15 cellular contexts compared by ENCODE assay signal in the genomic region with DNA sequence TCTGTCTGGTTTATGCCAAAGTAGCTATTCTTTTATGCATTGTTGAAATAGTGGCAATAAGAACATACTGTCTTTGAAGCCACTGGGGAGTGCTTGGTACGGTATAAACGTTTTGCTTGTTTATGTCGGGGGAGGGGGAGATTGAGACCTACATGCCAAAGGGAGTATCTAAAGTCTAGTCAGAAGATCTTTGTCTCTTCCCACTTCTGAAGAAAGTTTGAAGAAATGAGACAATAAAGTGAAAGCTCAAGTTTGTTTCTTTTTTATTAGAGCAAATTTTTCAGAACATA. TPM values are rescaled to one million over a fixed set of nuclear protein-coding genes. Genes with fewer than 3 reads are reported as not detected.
DNase-seq lines count a peak whose midpoint lies in the region; ATAC-seq and TF ChIP-seq lines count a peak whose summit lies in the region.
"Had no signal": no experiment of that assay in that cellular context is flagged by ENCODE, and none has a peak within 500 bp of the region (broad histone marks: within the 10 kb centered on the region; RNA-seq: fewer than 3 reads in every experiment).

No MANE protein-coding gene starts in this region.

- CTCF ChIA-PET in activated CD8-positive, alpha-beta T cell treated with anti-CD3 and anti-CD28 coated beads, Interleukin-2, amount 10 ng/mL, durations not matched to agents 7 days and 5 days (lab: Charles Lee), result interaction anchor here (0.8 to 1.3 kb wide), 4 partner anchors 29 to 103 kb away, joined by 3 to 4 read pairs (median 3); a partner anchor contains a TSS
- CTCF ChIA-PET in OCI-LY7 (lab: Charles Lee; ENCODE audit: unreplicated experiment), result no interaction called here

- no peak for DNase-seq in activated T-cell treated with anti-CD3 and anti-CD28 coated beads, Interleukin-2, amount 50 U/mL, for 24 hours
- DNase-seq in activated T-cell treated with anti-CD3 and anti-CD28 coated beads, Interleukin-2, amount 50 U/mL, for 4 hours, result no peak
- DNase-seq in activated CD8-positive, alpha-beta T cell treated with anti-CD3 and anti-CD28 coated beads, Interleukin-2, amount 10 ng/mL, durations not matched to agents 7 days and 5 days, result no peak
- DNase-seq in spleen (no peak), OCI-LY7 (ENCODE audit: low spot score) (no peak), DMS 273 treated with DMSO at 0.1 percent for 48 hours (lab: John Stamatoyannopoulos, UW) (no peak), H4 (ENCODE audit: low spot score) (no peak)
- DNase-seq: activated T-cell treated with anti-CD3 and anti-CD28 coated beads for 4 hours, cortex of kidney, EL, psoas muscle, T-helper 9 cell, thyroid gland had no signal

- no peak overlapping the region for H2AFZ ChIP-seq in OCI-LY7 (ENCODE audit: low read length)

- H3K4me1 ChIP-seq in iPS-18a (ENCODE audit: control insufficient read depth, low read depth, low read length) (peaks cover 54% of the 10 kb centered on the region), spleen (peaks cover 19 to 63% (median 55%) of the 10 kb centered on the region in 6 donors), OCI-LY7 (ENCODE audit: insufficient read depth, low read length, poor library complexity, severe bottlenecking) (peaks cover 15% of the 10 kb centered on the region)

- H3K9me3 ChIP-seq in iPS-18a (ENCODE audit: control insufficient read depth, low read depth, low read length) (no peaks in the 10 kb centered on the region), spleen (no peaks in the 10 kb centered on the region), OCI-LY7 (ENCODE audit: low read length) (no peaks in the 10 kb centered on the region)
- H3K9me3 ChIP-seq: psoas muscle, thyroid gland had no signal

- ATAC-seq in activated T-cell treated with anti-CD3 and anti-CD28 coated beads, Interleukin-2, amount 50 U/mL, for 4 hours, result no peak
- no peak for ATAC-seq in activated CD8-positive, alpha-beta T cell treated with anti-CD3 and anti-CD28 coated beads, Interleukin-2, amount 10 ng/mL, durations not matched to agents 7 days and 5 days
- ATAC-seq: Panc1 had no signal

- TF ChIP-seq CTCF in spleen (IDR thresholded peaks at IDR 0.05 in 8 of 11, conservative IDR thresholded peaks at IDR 0.05 in 3 of 11), result no peak
- TF ChIP-seq CTCF in OCI-LY7 (conservative IDR thresholded peaks at IDR 0.05; ENCODE audit: low read length), result no peak

- H3K27ac ChIP-seq in iPS-18a (ENCODE audit: low read length) (no peak overlapping the region), spleen (peak overlapping the region in 5 of 8 donors; percentile 14 to 77 (median 37)), OCI-LY7 (ENCODE audit: low read depth, low read length, poor library complexity, severe bottlenecking) (no peak overlapping the region)
- H3K27ac ChIP-seq: psoas muscle had no signal

- H3K27ac Mint-ChIP-seq in activated T-cell treated with anti-CD3 and anti-CD28 coated beads, Interleukin-2, amount 50 U/mL, for 24 hours, result peak overlapping the region; percentile 88
- H3K27ac Mint-ChIP-seq in activated CD8-positive, alpha-beta T cell treated with anti-CD3 and anti-CD28 coated beads, Interleukin-2, amount 10 ng/mL, durations not matched to agents 7 days and 5 days, result peak overlapping the region; percentile 79

- H3K36me3 Mint-ChIP-seq in activated T-cell treated with anti-CD3 and anti-CD28 coated beads, Interleukin-2, amount 50 U/mL, for 24 hours (ENCODE audit: low read depth), result peaks cover 98% of the 10 kb centered on the region
- H3K36me3 Mint-ChIP-seq in activated T-cell treated with anti-CD3 and anti-CD28 coated beads, Interleukin-2, amount 50 U/mL, for 4 hours (ENCODE audit: insufficient read depth), result peaks cover 43% of the 10 kb centered on the region
- H3K36me3 Mint-ChIP-seq in activated CD8-positive, alpha-beta T cell treated with anti-CD3 and anti-CD28 coated beads, Interleukin-2, amount 10 ng/mL, durations not matched to agents 7 days and 5 days (ENCODE audit: low read depth), result peaks cover 73% of the 10 kb centered on the region

- H3K4me3 ChIP-seq in iPS-18a (ENCODE audit: low read length) (peak overlapping the region; percentile 37), spleen (no peak overlapping the region), OCI-LY7 (ENCODE audit: low read depth, low read length, poor library complexity, severe bottlenecking) (no peak overlapping the region)
- H3K4me3 ChIP-seq: psoas muscle, thyroid gland had no signal

- peaks cover 91% of the 10 kb centered on the region for H3K36me3 ChIP-seq in iPS-18a (ENCODE audit: control insufficient read depth, low read depth, low read length)
- H3K36me3 ChIP-seq in spleen, result peaks cover 3 to 95% (median 51%) of the 10 kb centered on the region in 6 donors
- H3K36me3 ChIP-seq in OCI-LY7 (ENCODE audit: insufficient read depth, low read length), result peaks cover 99% of the 10 kb centered on the region

- H3K27me3 ChIP-seq in iPS-18a (ENCODE audit: control insufficient read depth, insufficient read depth, low read length) (no peaks in the 10 kb centered on the region), spleen (replicated peaks in 1 of 7) (no peaks in the 10 kb centered on the region)
- H3K27me3 ChIP-seq: thyroid gland had no signal

- H4K20me1 ChIP-seq in OCI-LY7 (ENCODE audit: insufficient read depth, low read length), result peaks cover 25% of the 10 kb centered on the region

- no peak for TF ChIP-seq POLR2A in spleen (IDR thresholded peaks at IDR 0.05)

- H3K4me3 Mint-ChIP-seq in activated T-cell treated with anti-CD3 and anti-CD28 coated beads, Interleukin-2, amount 50 U/mL, for 24 hours, result peak overlapping the region; percentile 6
- no peak overlapping the region for H3K4me3 Mint-ChIP-seq in activated T-cell treated with anti-CD3 and anti-CD28 coated beads, Interleukin-2, amount 50 U/mL, for 4 hours
- H3K4me3 Mint-ChIP-seq in activated CD8-positive, alpha-beta T cell treated with anti-CD3 and anti-CD28 coated beads, Interleukin-2, amount 10 ng/mL, durations not matched to agents 7 days and 5 days, result peak overlapping the region; percentile 15

- no peak overlapping the region for H3K9ac ChIP-seq in iPS-18a (ENCODE audit: low read length)

- WGBS in spleen, 5 donors, result 55 to 78% (median 65%) methylated on average over 3 of the region's 3 CpGs

- BruUV-seq in OCI-LY7 (replicated peaks; lab: Mats Ljungman, UMichigan), result no TSS peak

- H3K4me2 ChIP-seq in OCI-LY7 (ENCODE audit: low read length), result no peak overlapping the region

- no peaks in the 10 kb centered on the region for H3K9me2 ChIP-seq in OCI-LY7 (ENCODE audit: insufficient read depth, low read length)

- peaks cover 65% of the 10 kb centered on the region for H3K79me2 ChIP-seq in OCI-LY7 (ENCODE audit: insufficient read depth, low read depth, low read length)

- no peaks in the 10 kb centered on the region for H3K27me3 Mint-ChIP-seq in activated T-cell treated with anti-CD3 and anti-CD28 coated beads, Interleukin-2, amount 50 U/mL, for 24 hours
- H3K27me3 Mint-ChIP-seq in activated T-cell treated with anti-CD3 and anti-CD28 coated beads, Interleukin-2, amount 50 U/mL, for 4 hours (ENCODE audit: low read depth), result no peaks in the 10 kb centered on the region
- H3K27me3 Mint-ChIP-seq in activated CD8-positive, alpha-beta T cell treated with anti-CD3 and anti-CD28 coated beads, Interleukin-2, amount 10 ng/mL, durations not matched to agents 7 days and 5 days (ENCODE audit: low read depth), result no peaks in the 10 kb centered on the region

- intact Hi-C loops in spleen (cut with DNase I; ENCODE audit: low total_unique reads) (loop anchor here (10.0 kb wide), 1 partner anchor 123 kb away; a partner anchor contains a TSS), OCI-LY7 (cut with micrococcal nuclease; ENCODE audit: unreplicated experiment) (no loop called here)

- peaks cover 73% of the 10 kb centered on the region for H3K4me1 Mint-ChIP-seq in activated T-cell treated with anti-CD3 and anti-CD28 coated beads, Interleukin-2, amount 50 U/mL, for 24 hours (ENCODE audit: low read depth)
- H3K4me1 Mint-ChIP-seq in activated T-cell treated with anti-CD3 and anti-CD28 coated beads, Interleukin-2, amount 50 U/mL, for 4 hours (ENCODE audit: low read depth), result peaks cover 70% of the 10 kb centered on the region
- H3K4me1 Mint-ChIP-seq in activated CD8-positive, alpha-beta T cell treated with anti-CD3 and anti-CD28 coated beads, Interleukin-2, amount 10 ng/mL, durations not matched to agents 7 days and 5 days (ENCODE audit: low read depth), result peaks cover 52% of the 10 kb centered on the region

- POLR2A ChIA-PET in activated CD8-positive, alpha-beta T cell treated with anti-CD3 and anti-CD28 coated beads, Interleukin-2, amount 10 ng/mL, durations not matched to agents 7 days and 5 days (lab: Charles Lee), result interaction anchor here (1.0 to 1.2 kb wide), 2 partner anchors 13 to 29 kb away, joined by 3 to 5 read pairs; no protein-coding TSS in a partner anchor
- POLR2A ChIA-PET in OCI-LY7 (lab: Charles Lee), result interaction anchor here (1.2 to 1.4 kb wide), 2 partner anchors 12 to 29 kb away, joined by 3 to 4 read pairs; a partner anchor contains a TSS

- H3K9me3 Mint-ChIP-seq in activated T-cell treated with anti-CD3 and anti-CD28 coated beads, Interleukin-2, amount 50 U/mL, for 24 hours, result no peaks in the 10 kb centered on the region
- H3K9me3 Mint-ChIP-seq in activated T-cell treated with anti-CD3 and anti-CD28 coated beads, Interleukin-2, amount 50 U/mL, for 4 hours, result no peaks in the 10 kb centered on the region
- H3K9me3 Mint-ChIP-seq in activated CD8-positive, alpha-beta T cell treated with anti-CD3 and anti-CD28 coated beads, Interleukin-2, amount 10 ng/mL, durations not matched to agents 7 days and 5 days (ENCODE audit: insufficient read depth), result no peaks in the 10 kb centered on the region

RNA-seq across cellular contexts. Expression of a gene that starts 6.8 kb away (rescaled TPM):
- total RNA-seq in activated T-cell treated with anti-CD3 and anti-CD28 coated beads, Interleukin-2, amount 50 U/mL, for 4 hours, result 100 to 1,000 TPM in 1 of 3 donors, 10 to 100 TPM in 2; 89.5 to 108 (median 97.3) TPM
- 10 to 100 TPM; 51.2 to 53.8 TPM for total RNA-seq in activated CD8-positive, alpha-beta T cell treated with anti-CD3 and anti-CD28 coated beads, Interleukin-2, amount 10 ng/mL, durations not matched to agents 7 days and 5 days
- total RNA-seq in spleen (10 to 100 TPM; 40.0 to 57.2 (median 45.6) TPM), OCI-LY7 (2022) (47.0 and 50.4 TPM in 2 replicates)
- 10 to 100 TPM; 16.2 to 29.8 (median 21.7) TPM for polyA plus RNA-seq in spleen
- 35.0 and 40.0 TPM in 2 replicates for total RNA-seq in OCI-LY7 (2014; rRNA removed; shearing (Covaris generic))
- 35.3 and 36.3 TPM in 2 replicates for total RNA-seq in H4 (2014; rRNA removed; shearing (Covaris generic))

RNA-seq across cellular contexts. Expression of a gene that starts 28.3 kb away (rescaled TPM):
- 100 to 1,000 TPM; 161 to 226 (median 205) TPM for total RNA-seq in activated T-cell treated with anti-CD3 and anti-CD28 coated beads, Interleukin-2, amount 50 U/mL, for 4 hours
- 100 to 1,000 TPM; 134 to 138 TPM for total RNA-seq in activated CD8-positive, alpha-beta T cell treated with anti-CD3 and anti-CD28 coated beads, Interleukin-2, amount 10 ng/mL, durations not matched to agents 7 days and 5 days
- 100 to 1,000 TPM in 5 of 7 donors, 10 to 100 TPM in 2; 89.7 to 296 (median 120) TPM for total RNA-seq in spleen
- 100 to 1,000 TPM; 292 to 338 (median 297) TPM for polyA plus RNA-seq in spleen
- total RNA-seq in OCI-LY7 (2014; rRNA removed; shearing (Covaris generic)), result 255 and 373 TPM in 2 replicates
- 135 and 161 TPM in 2 replicates for total RNA-seq in OCI-LY7 (2022)
- 850 and 1,035 TPM in 2 replicates for total RNA-seq in H4 (2014; rRNA removed; shearing (Covaris generic))

RNA-seq across cellular contexts. Expression of a gene that starts 56.2 kb away (rescaled TPM):
- total RNA-seq in activated T-cell treated with anti-CD3 and anti-CD28 coated beads, Interleukin-2, amount 50 U/mL, for 4 hours, result not detected
- not detected for total RNA-seq in activated CD8-positive, alpha-beta T cell treated with anti-CD3 and anti-CD28 coated beads, Interleukin-2, amount 10 ng/mL, durations not matched to agents 7 days and 5 days
- total RNA-seq in spleen (1 to 10 TPM in 2 of 7 donors, under 1 TPM in 1, not detected in 4; 0.25 to 1.9 (median 1.2) TPM), OCI-LY7 (2022) (not detected in 2 replicates)
- under 1 TPM; 0.07 to 0.38 (median 0.10) TPM for polyA plus RNA-seq in spleen
- not detected in 2 replicates for total RNA-seq in OCI-LY7 (2014; rRNA removed; shearing (Covaris generic))
- total RNA-seq in H4 (2014; rRNA removed; shearing (Covaris generic)), result not detected in 2 replicates
- total RNA-seq: psoas muscle, thyroid gland had no signal

Comparison
In these comparisons a context has a peak if more than half of its experiments do, and no peak if none do; other contexts are left out.
1. H3K27ac ChIP-seq: peak in spleen (5 of 8); none in iPS-18a (single experiment) and OCI-LY7 (single experiment).